In the genomic region with DNA sequence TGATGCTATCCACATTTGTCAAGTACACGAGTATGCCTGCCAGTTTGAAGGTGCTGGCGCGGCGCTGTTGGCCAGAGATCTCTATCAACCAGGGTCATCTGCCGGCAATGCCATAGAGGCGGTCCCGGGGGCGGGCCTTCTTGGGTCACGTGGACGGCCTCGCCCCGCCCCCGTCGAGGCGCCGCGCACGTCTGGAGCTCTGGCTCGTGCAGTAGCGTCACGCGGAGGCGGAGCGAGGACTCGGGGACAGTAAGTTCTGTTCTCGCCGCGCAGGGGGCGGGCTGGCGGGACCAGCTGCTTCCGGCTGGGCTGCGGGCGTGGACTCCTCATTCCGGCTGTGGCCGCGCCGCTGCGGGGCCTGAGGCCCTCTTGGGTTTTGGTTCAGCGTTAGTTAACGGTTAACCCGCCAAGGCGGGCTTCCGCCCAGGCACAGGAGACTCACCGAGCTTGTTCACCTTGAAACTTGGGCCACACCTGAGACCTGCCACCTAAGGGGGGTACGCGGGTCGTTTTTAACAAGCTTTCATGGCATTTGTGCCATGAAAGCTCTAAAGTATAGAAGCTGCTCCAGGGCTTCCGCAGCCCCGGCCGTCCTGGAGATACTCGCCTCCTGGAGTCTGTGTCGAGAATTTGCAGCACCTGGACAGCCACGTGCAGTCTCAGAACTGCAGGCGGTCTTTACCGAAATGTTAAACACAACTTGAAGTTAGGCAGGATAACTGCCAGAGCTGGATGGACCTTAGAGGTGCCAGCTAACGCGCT, we compare ENCODE assay signal across 1 cellular context.
TF ChIP-seq lines count a peak whose summit lies in the region.

Gene RFESD (plus strand): TSS at position 209 of the 762 bp plus-strand sequence. CDS start 5,495 bp downstream, outside the sequence.

TF ChIP-seq in K562, 482 proteins besides CTCF, POLR2A, EP300 and RAD21 (continued from another document and continues in another):
- TF ChIP-seq KDM5B (IDR thresholded peaks at IDR 0.05; ENCODE audit: insufficient replicate concordance, low read depth, low read length): peak; percentile 56
- no peak for TF ChIP-seq XRCC5 (IDR thresholded peaks at IDR 0.05; ENCODE audit: low read depth, low read length)
- no peak for TF ChIP-seq ARHGAP35 (IDR thresholded peaks at IDR 0.05; ENCODE audit: partially characterized antibody)
- no peak for TF ChIP-seq RBM17 (IDR thresholded peaks at IDR 0.05; ENCODE audit: borderline replicate concordance, low read depth, low read length)
- TF ChIP-seq POLR2AphosphoS5 (IDR thresholded peaks at IDR 0.05; ENCODE audit: control insufficient read depth, insufficient read depth, low read depth, low read length): peak; percentile 94
- no peak for TF ChIP-seq HEY1 (CRISPR knock-in tag; IDR thresholded peaks at IDR 0.05; ENCODE audit: borderline replicate concordance)
- no peak for TF ChIP-seq ELF2 (CRISPR knock-in tag; IDR thresholded peaks at IDR 0.05)
- TF ChIP-seq ZNF133 (CRISPR knock-in tag; IDR thresholded peaks at IDR 0.05): no peak
- peak; percentile 85 for TF ChIP-seq TBP (optimal IDR thresholded peaks at IDR 0.05; ENCODE audit: low read depth, low read length)
- peak; percentile 70; the same call in 1 of the 2 replicates for TF ChIP-seq PML (IDR thresholded peaks at IDR 0.05; ENCODE audit: low read length)
- TF ChIP-seq BRCA1 (IDR thresholded peaks at IDR 0.05): no peak
- TF ChIP-seq BRCA1 (CRISPR knock-in tag; IDR thresholded peaks at IDR 0.05): no peak
- TF ChIP-seq CXXC5 (CRISPR knock-in tag; IDR thresholded peaks at IDR 0.05): peak; percentile 96
- peak; percentile 40 to 76; a peak in 3 of 4 replicates for TF ChIP-seq MAZ (CRISPR knock-in tag; conservative IDR thresholded peaks at IDR 0.05 in 1 of 2, IDR thresholded peaks at IDR 0.05 in 1 of 2)
- TF ChIP-seq, protein P1, sequence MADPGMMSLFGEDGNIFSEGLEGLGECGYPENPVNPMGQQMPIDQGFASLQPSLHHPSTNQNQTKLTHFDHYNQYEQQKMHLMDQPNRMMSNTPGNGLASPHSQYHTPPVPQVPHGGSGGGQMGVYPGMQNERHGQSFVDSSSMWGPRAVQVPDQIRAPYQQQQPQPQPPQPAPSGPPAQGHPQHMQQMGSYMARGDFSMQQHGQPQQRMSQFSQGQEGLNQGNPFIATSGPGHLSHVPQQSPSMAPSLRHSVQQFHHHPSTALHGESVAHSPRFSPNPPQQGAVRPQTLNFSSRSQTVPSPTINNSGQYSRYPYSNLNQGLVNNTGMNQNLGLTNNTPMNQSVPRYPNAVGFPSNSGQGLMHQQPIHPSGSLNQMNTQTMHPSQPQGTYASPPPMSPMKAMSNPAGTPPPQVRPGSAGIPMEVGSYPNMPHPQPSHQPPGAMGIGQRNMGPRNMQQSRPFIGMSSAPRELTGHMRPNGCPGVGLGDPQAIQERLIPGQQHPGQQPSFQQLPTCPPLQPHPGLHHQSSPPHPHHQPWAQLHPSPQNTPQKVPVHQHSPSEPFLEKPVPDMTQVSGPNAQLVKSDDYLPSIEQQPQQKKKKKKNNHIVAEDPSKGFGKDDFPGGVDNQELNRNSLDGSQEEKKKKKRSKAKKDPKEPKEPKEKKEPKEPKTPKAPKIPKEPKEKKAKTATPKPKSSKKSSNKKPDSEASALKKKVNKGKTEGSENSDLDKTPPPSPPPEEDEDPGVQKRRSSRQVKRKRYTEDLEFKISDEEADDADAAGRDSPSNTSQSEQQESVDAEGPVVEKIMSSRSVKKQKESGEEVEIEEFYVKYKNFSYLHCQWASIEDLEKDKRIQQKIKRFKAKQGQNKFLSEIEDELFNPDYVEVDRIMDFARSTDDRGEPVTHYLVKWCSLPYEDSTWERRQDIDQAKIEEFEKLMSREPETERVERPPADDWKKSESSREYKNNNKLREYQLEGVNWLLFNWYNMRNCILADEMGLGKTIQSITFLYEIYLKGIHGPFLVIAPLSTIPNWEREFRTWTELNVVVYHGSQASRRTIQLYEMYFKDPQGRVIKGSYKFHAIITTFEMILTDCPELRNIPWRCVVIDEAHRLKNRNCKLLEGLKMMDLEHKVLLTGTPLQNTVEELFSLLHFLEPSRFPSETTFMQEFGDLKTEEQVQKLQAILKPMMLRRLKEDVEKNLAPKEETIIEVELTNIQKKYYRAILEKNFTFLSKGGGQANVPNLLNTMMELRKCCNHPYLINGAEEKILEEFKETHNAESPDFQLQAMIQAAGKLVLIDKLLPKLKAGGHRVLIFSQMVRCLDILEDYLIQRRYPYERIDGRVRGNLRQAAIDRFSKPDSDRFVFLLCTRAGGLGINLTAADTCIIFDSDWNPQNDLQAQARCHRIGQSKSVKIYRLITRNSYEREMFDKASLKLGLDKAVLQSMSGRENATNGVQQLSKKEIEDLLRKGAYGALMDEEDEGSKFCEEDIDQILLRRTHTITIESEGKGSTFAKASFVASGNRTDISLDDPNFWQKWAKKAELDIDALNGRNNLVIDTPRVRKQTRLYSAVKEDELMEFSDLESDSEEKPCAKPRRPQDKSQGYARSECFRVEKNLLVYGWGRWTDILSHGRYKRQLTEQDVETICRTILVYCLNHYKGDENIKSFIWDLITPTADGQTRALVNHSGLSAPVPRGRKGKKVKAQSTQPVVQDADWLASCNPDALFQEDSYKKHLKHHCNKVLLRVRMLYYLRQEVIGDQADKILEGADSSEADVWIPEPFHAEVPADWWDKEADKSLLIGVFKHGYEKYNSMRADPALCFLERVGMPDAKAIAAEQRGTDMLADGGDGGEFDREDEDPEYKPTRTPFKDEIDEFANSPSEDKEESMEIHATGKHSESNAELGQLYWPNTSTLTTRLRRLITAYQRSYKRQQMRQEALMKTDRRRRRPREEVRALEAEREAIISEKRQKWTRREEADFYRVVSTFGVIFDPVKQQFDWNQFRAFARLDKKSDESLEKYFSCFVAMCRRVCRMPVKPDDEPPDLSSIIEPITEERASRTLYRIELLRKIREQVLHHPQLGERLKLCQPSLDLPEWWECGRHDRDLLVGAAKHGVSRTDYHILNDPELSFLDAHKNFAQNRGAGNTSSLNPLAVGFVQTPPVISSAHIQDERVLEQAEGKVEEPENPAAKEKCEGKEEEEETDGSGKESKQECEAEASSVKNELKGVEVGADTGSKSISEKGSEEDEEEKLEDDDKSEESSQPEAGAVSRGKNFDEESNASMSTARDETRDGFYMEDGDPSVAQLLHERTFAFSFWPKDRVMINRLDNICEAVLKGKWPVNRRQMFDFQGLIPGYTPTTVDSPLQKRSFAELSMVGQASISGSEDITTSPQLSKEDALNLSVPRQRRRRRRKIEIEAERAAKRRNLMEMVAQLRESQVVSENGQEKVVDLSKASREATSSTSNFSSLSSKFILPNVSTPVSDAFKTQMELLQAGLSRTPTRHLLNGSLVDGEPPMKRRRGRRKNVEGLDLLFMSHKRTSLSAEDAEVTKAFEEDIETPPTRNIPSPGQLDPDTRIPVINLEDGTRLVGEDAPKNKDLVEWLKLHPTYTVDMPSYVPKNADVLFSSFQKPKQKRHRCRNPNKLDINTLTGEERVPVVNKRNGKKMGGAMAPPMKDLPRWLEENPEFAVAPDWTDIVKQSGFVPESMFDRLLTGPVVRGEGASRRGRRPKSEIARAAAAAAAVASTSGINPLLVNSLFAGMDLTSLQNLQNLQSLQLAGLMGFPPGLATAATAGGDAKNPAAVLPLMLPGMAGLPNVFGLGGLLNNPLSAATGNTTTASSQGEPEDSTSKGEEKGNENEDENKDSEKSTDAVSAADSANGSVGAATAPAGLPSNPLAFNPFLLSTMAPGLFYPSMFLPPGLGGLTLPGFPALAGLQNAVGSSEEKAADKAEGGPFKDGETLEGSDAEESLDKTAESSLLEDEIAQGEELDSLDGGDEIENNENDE (IDR thresholded peaks at IDR 0.05; ENCODE audit: low read depth, low read length): no peak
- TF ChIP-seq ZBTB9 (CRISPR knock-in tag; IDR thresholded peaks at IDR 0.05): no peak; the same call in 1 of the 2 replicates
- TF ChIP-seq, protein P2, sequence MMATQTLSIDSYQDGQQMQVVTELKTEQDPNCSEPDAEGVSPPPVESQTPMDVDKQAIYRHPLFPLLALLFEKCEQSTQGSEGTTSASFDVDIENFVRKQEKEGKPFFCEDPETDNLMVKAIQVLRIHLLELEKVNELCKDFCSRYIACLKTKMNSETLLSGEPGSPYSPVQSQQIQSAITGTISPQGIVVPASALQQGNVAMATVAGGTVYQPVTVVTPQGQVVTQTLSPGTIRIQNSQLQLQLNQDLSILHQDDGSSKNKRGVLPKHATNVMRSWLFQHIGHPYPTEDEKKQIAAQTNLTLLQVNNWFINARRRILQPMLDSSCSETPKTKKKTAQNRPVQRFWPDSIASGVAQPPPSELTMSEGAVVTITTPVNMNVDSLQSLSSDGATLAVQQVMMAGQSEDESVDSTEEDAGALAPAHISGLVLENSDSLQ (IDR thresholded peaks at IDR 0.05): peak; percentile 83
- TF ChIP-seq, protein P3, sequence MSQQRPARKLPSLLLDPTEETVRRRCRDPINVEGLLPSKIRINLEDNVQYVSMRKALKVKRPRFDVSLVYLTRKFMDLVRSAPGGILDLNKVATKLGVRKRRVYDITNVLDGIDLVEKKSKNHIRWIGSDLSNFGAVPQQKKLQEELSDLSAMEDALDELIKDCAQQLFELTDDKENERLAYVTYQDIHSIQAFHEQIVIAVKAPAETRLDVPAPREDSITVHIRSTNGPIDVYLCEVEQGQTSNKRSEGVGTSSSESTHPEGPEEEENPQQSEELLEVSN (IDR thresholded peaks at IDR 0.05; ENCODE audit: borderline replicate concordance in 1 of 2, extremely low read depth in 1 of 2, insufficient read depth in 1 of 2, insufficient read length in 1 of 2, low read depth in 1 of 2, low read length in 1 of 2, poor library complexity in 1 of 2, severe bottlenecking in 1 of 2): peak; percentile 71 to 84
- TF ChIP-seq, protein P4, sequence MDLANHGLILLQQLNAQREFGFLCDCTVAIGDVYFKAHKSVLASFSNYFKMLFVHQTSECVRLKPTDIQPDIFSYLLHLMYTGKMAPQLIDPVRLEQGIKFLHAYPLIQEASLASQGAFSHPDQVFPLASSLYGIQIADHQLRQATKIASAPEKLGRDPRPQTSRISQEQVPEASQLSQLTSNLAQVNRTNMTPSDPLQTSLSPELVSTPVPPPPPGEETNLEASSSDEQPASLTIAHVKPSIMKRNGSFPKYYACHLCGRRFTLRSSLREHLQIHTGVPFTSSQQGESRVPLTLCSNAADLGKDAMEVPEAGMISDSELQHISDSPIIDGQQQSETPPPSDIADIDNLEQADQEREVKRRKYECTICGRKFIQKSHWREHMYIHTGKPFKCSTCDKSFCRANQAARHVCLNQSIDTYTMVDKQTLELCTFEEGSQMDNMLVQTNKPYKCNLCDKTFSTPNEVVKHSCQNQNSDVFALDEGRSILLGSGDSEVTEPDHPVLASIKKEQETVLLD (IDR thresholded peaks at IDR 0.05): no peak
- TF ChIP-seq ZNF79 (CRISPR knock-in tag; IDR thresholded peaks at IDR 0.05; ENCODE audit: low read depth): no peak
- no peak for TF ChIP-seq ZNF384 (IDR thresholded peaks at IDR 0.05; ENCODE audit: low read depth, low read length)
- TF ChIP-seq MYBL2 (IDR thresholded peaks at IDR 0.05; ENCODE audit: low read depth): 0 out of 2 replicates have a peak, but pooled peaks have one; percentile 9
- no peak for TF ChIP-seq MYBL2 (CRISPR knock-in tag; IDR thresholded peaks at IDR 0.05; ENCODE audit: borderline replicate concordance)
- TF ChIP-seq CREB5 (CRISPR knock-in tag; IDR thresholded peaks at IDR 0.05): no peak
- TF ChIP-seq CBX8 (IDR thresholded peaks at IDR 0.05; ENCODE audit: borderline replicate concordance, extremely low read depth, low read depth, low read length, poor library complexity, severe bottlenecking): no peak
- TF ChIP-seq HDAC8 (tag; IDR thresholded peaks at IDR 0.05): no peak
- TF ChIP-seq HNRNPL (IDR thresholded peaks at IDR 0.05; ENCODE audit: low read depth, low read length): no peak
- no peak for TF ChIP-seq FOS (IDR thresholded peaks at IDR 0.05; ENCODE audit: extremely low read depth, insufficient read length)
- no peak for TF ChIP-seq ZFP1 (CRISPR knock-in tag; IDR thresholded peaks at IDR 0.05)
- TF ChIP-seq ARID3A (IDR thresholded peaks at IDR 0.05; ENCODE audit: borderline replicate concordance, low read depth, low read length): no peak; the same call in 1 of the 2 replicates
- no peak for TF ChIP-seq FOXP4 (CRISPR knock-in tag; IDR thresholded peaks at IDR 0.05; ENCODE audit: borderline replicate concordance)
- TF ChIP-seq SMAD2 (IDR thresholded peaks at IDR 0.05; ENCODE audit: low read depth, low read length): no peak
